11 cellular contexts compared by ENCODE assay signal in genomic region chr16:29156511-29156910, GRCh38.
DNase-seq lines count a peak whose midpoint lies in the region; ATAC-seq, FAIRE-seq and TF ChIP-seq lines count a peak whose summit lies in the region.
"Had no signal": no experiment of that assay in that cellular context is flagged by ENCODE, and none has a peak within 500 bp of the region (broad histone marks: within the 10 kb centered on the region; RNA-seq: fewer than 3 reads in every experiment).

No MANE protein-coding gene starts in this region.

- no peak for FAIRE-seq in D721Med (lab: Jason Lieb, UNC)

- no peak overlapping the region for H3K9ac ChIP-seq in BLaER1
- H3K9ac ChIP-seq in HUES64 (ENCODE audit: low read depth, low read length): peak overlapping the region; percentile 54

- peaks cover 72% of the 10 kb centered on the region for H3K27me3 Mint-ChIP-seq in dendritic cell treated with granulocyte-macrophage colony-stimulating factor and Interleukin-4, amounts not matched to agents 40 ng/mL and 50 ng/mL, for 4 days
- H3K27me3 Mint-ChIP-seq in nephron progenitor cell (ENCODE audit: low read depth, poor library complexity): peaks cover 12% of the 10 kb centered on the region

- ATAC-seq in HG02763 (IDR thresholded peaks at IDR 0.05; ENCODE audit: unreplicated experiment) (no peak), HG03135 (IDR thresholded peaks at IDR 0.05; ENCODE audit: unreplicated experiment) (no peak)

- intact Hi-C loops in dendritic cell treated with granulocyte-macrophage colony-stimulating factor and Interleukin-4, amounts not matched to agents 40 ng/mL and 50 ng/mL, for 4 days (cut with micrococcal nuclease): no loop called here

- H3K4me3 ChIP-seq in BLaER1 (no peak overlapping the region), HUES64 (ENCODE audit: low read length) (no peak overlapping the region)

- no peak for TF ChIP-seq CTCF in nephron progenitor cell (IDR thresholded peaks at IDR 0.05)
- TF ChIP-seq CTCF in D721Med (IDR thresholded peaks at IDR 0.05; ENCODE audit: insufficient read depth, missing control alignments): no peak

- H4K20me1 ChIP-seq in BLaER1: no peaks in the 10 kb centered on the region

- DNase-seq in nephron progenitor cell: no peak
- DNase-seq in D721Med (ENCODE audit: insufficient read length, low spot score): no peak
- DNase-seq in NCI-H774 (lab: John Stamatoyannopoulos, UW): no peak
- DNase-seq: activated effector memory CD4-positive, alpha-beta T cell treated with anti-CD3 and anti-CD28 coated beads, Interleukin-2, amount 50 U/mL, for 16 hours; NCI-H446 treated with DMSO at 0.1 percent for 48 hours had no signal

- peak overlapping the region; percentile 11; the same call in 1 of the 2 replicates for H3K4me2 ChIP-seq in BLaER1

- no peak overlapping the region for H3K4me3 Mint-ChIP-seq in dendritic cell treated with granulocyte-macrophage colony-stimulating factor and Interleukin-4, amounts not matched to agents 40 ng/mL and 50 ng/mL, for 4 days
- no peak overlapping the region for H3K4me3 Mint-ChIP-seq in nephron progenitor cell

- peaks cover 64% of the 10 kb centered on the region for H3K36me3 Mint-ChIP-seq in dendritic cell treated with granulocyte-macrophage colony-stimulating factor and Interleukin-4, amounts not matched to agents 40 ng/mL and 50 ng/mL, for 4 days (ENCODE audit: low read depth)
- H3K36me3 Mint-ChIP-seq in nephron progenitor cell (ENCODE audit: low read depth): no peaks in the 10 kb centered on the region

- peak overlapping the region; percentile 87 for H3K27ac Mint-ChIP-seq in dendritic cell treated with granulocyte-macrophage colony-stimulating factor and Interleukin-4, amounts not matched to agents 40 ng/mL and 50 ng/mL, for 4 days
- peak overlapping the region; percentile 86 for H3K27ac Mint-ChIP-seq in nephron progenitor cell

- no peaks in the 10 kb centered on the region for H3K9me3 Mint-ChIP-seq in dendritic cell treated with granulocyte-macrophage colony-stimulating factor and Interleukin-4, amounts not matched to agents 40 ng/mL and 50 ng/mL, for 4 days
- no peaks in the 10 kb centered on the region for H3K9me3 Mint-ChIP-seq in nephron progenitor cell

- H3K36me3 ChIP-seq in BLaER1 (no peaks in the 10 kb centered on the region), HUES64 (ENCODE audit: insufficient read depth, low read length) (no peaks in the 10 kb centered on the region)

- 45% methylated on average over 11 of the region's 11 CpGs for WGBS in HUES64

- peaks cover 59% of the 10 kb centered on the region for H3K4me1 ChIP-seq in BLaER1
- peaks cover 19% of the 10 kb centered on the region for H3K4me1 ChIP-seq in HUES64 (ENCODE audit: insufficient read depth, low read length)

- no peak overlapping the region for H3K27ac ChIP-seq in BLaER1
- peak overlapping the region; percentile 88 for H3K27ac ChIP-seq in HUES64 (ENCODE audit: low read depth, low read length)
- H3K27ac ChIP-seq: epithelial cell of prostate had no signal

- H3K9me3 ChIP-seq in BLaER1 (no peaks in the 10 kb centered on the region), HUES64 (ENCODE audit: insufficient read depth, low read depth, low read length) (no peaks in the 10 kb centered on the region)

- H3K27me3 ChIP-seq in BLaER1 (no peaks in the 10 kb centered on the region), HUES64 (ENCODE audit: insufficient read depth, low read length) (no peaks in the 10 kb centered on the region)

- H3K4me1 Mint-ChIP-seq in dendritic cell treated with granulocyte-macrophage colony-stimulating factor and Interleukin-4, amounts not matched to agents 40 ng/mL and 50 ng/mL, for 4 days (ENCODE audit: low read depth): peaks cover 77% of the 10 kb centered on the region
- H3K4me1 Mint-ChIP-seq in nephron progenitor cell: peaks cover 31% of the 10 kb centered on the region
